ENCODE assay signal across 20 cellular contexts in the genomic region with DNA sequence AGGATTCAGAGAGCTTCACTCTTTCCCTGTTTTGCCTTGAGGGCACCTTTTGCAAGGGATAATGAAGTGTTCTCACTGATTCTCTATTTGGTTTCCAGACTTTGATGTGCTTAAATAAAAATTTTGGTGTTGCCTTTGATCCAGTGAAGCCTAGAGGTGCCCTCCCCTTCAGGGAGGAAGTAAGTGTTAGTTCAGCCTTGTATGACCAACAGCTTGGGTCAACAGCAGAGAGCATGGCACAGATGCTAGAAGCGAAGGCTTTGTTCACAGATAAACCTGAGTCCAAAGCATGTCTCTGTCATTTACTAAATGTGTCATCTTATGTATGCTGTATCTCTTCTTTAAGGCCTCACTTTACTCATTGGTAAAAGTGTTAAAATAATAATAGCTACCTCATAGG. TPM values are rescaled to one million over a fixed set of nuclear protein-coding genes. Genes with fewer than 3 reads are reported as not detected.
"Had no signal": no experiment of that assay in that cellular context is flagged by ENCODE, and none has a peak within 500 bp of the region (broad histone marks: within the 10 kb centered on the region; RNA-seq: fewer than 3 reads in every experiment).

No MANE protein-coding gene starts in this region.

- H3K27me3 Mint-ChIP-seq: memory B cell; stimulated activated memory B cell treated with anti-CD40 and anti-IgM and Interleukin-4, amounts not matched to agents 10 μg/mL and 1 μg/mL and 100 μg/mL, for 72 hours had no signal

- H3K4me1 ChIP-seq: foreskin keratinocyte, left ventricle myocardium inferior, lower lobe of right lung, neural progenitor cell, pancreas, tibial artery, upper lobe of left lung, vagina had no signal

- DNase-seq: effector memory CD8-positive, alpha-beta T cell; foreskin keratinocyte; immature natural killer cell; left ventricle myocardium inferior; lower lobe of right lung; nucleus accumbens; pancreas; right cardiac atrium; stimulated activated CD4-positive, alpha-beta T cell treated with anti-CD3 and anti-CD28 coated beads, Interleukin-1b, Interleukin-23, amount 100 ng/mL, for 48 hours; stimulated activated CD4-positive, alpha-beta T cell treated with anti-CD3 and anti-CD28 coated beads, Interleukin-4, amount 100 ng/mL, for 24 hours; tibial artery; upper lobe of left lung had no signal

- ATAC-seq: effector memory CD8-positive, alpha-beta T cell; foreskin keratinocyte; lower lobe of right lung; natural killer cell treated with Interleukin-12 subunit alpha and Interleukin-12 subunit beta and Interleukin-15 and Interleukin-18, amount 100 ng/mL, for 72 hours; right cardiac atrium; stimulated activated memory B cell treated with anti-CD40 and anti-IgM and Interleukin-4, amounts not matched to agents 10 μg/mL and 1 μg/mL and 100 μg/mL, for 72 hours had no signal

- H3K9me3 Mint-ChIP-seq: effector memory CD8-positive, alpha-beta T cell; mesothelial cell of epicardium; natural killer cell treated with Interleukin-12 subunit alpha and Interleukin-12 subunit beta and Interleukin-15 and Interleukin-18, amount 100 ng/mL, for 72 hours; neural progenitor cell; stimulated activated naive CD8-positive, alpha-beta T cell treated with anti-CD3 and anti-CD28 coated beads, Interleukin-15, Interleukin-2, amounts not matched to agents 100 ng/mL and 50 ng/mL, for 24 hours had no signal

- H3K27ac ChIP-seq: foreskin keratinocyte, left ventricle myocardium inferior, lower lobe of right lung, neural progenitor cell, pancreas, tibial artery, upper lobe of left lung, vagina had no signal

- H3K27ac Mint-ChIP-seq: effector memory CD8-positive, alpha-beta T cell; immature natural killer cell; memory B cell; mesothelial cell of epicardium; natural killer cell treated with Interleukin-12 subunit alpha and Interleukin-12 subunit beta and Interleukin-15 and Interleukin-18, amount 100 ng/mL, for 72 hours; neural progenitor cell; progenitor cell of endocrine pancreas; stimulated activated memory B cell treated with anti-CD40 and anti-IgM and Interleukin-4, amounts not matched to agents 10 μg/mL and 1 μg/mL and 100 μg/mL, for 72 hours; stimulated activated naive CD8-positive, alpha-beta T cell treated with anti-CD3 and anti-CD28 coated beads, Interleukin-15, Interleukin-2, amounts not matched to agents 100 ng/mL and 50 ng/mL, for 24 hours had no signal

- H3K4me3 Mint-ChIP-seq: effector memory CD8-positive, alpha-beta T cell; immature natural killer cell; memory B cell; mesothelial cell of epicardium; natural killer cell treated with Interleukin-12 subunit alpha and Interleukin-12 subunit beta and Interleukin-15 and Interleukin-18, amount 100 ng/mL, for 72 hours; neural progenitor cell; stimulated activated memory B cell treated with anti-CD40 and anti-IgM and Interleukin-4, amounts not matched to agents 10 μg/mL and 1 μg/mL and 100 μg/mL, for 72 hours; stimulated activated naive CD8-positive, alpha-beta T cell treated with anti-CD3 and anti-CD28 coated beads, Interleukin-15, Interleukin-2, amounts not matched to agents 100 ng/mL and 50 ng/mL, for 24 hours had no signal

- H3K36me3 ChIP-seq: left ventricle myocardium inferior, lower lobe of right lung, neural progenitor cell, pancreas, tibial artery, upper lobe of left lung, vagina had no signal

- H3K4me1 Mint-ChIP-seq: immature natural killer cell; memory B cell; neural progenitor cell; stimulated activated memory B cell treated with anti-CD40 and anti-IgM and Interleukin-4, amounts not matched to agents 10 μg/mL and 1 μg/mL and 100 μg/mL, for 72 hours had no signal

- H3K27me3 ChIP-seq: foreskin keratinocyte, neural progenitor cell, pancreas, tibial artery, upper lobe of left lung, vagina had no signal

- H3K36me3 Mint-ChIP-seq: immature natural killer cell; memory B cell; mesothelial cell of epicardium; natural killer cell treated with Interleukin-12 subunit alpha and Interleukin-12 subunit beta and Interleukin-15 and Interleukin-18, amount 100 ng/mL, for 72 hours; neural progenitor cell; stimulated activated memory B cell treated with anti-CD40 and anti-IgM and Interleukin-4, amounts not matched to agents 10 μg/mL and 1 μg/mL and 100 μg/mL, for 72 hours had no signal

- H3K4me3 ChIP-seq: left ventricle myocardium inferior, lower lobe of right lung, neural progenitor cell, pancreas, tibial artery, upper lobe of left lung, vagina had no signal

- H3K9me3 ChIP-seq: lower lobe of right lung, pancreas, tibial artery, upper lobe of left lung, vagina had no signal

RNA-seq across cellular contexts. Expression of gene STXBP6, which starts 52.8 kb away (rescaled TPM):
- total RNA-seq: natural killer cell treated with Interleukin-12 subunit alpha and Interleukin-12 subunit beta and Interleukin-15 and Interleukin-18, amount 100 ng/mL, for 72 hours had no signal
- polyA plus RNA-seq: immature natural killer cell had no signal
